Comparison of ENCODE assay signal across 1 cellular context in the genomic region with DNA sequence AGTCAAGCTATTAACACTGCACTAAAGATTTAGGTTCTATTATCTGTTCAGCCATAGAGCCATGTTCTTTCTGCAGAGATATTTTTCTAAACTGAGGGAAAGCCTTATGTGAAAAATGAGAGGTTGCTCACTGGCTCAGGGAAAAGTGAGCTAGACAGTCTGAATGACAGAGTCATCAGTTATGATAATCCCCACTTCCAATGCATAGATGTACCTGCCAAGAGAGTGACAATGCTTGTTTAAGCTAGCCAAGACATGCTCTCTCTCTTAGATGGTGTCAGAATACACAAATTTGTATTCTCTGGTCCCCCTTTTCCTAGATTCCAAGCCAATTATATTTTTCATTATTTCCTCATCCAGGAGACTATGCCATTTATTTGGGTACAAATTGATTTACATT.
TF ChIP-seq lines count a peak whose summit lies in the region.

No MANE protein-coding gene starts in this region.

TF ChIP-seq in IMR-90, 13 proteins besides CTCF, POLR2A, EP300 and RAD21 (continued from another document):
- no peak for TF ChIP-seq BHLHE40 (IDR thresholded peaks at IDR 0.05; ENCODE audit: low read depth, low read length)
- no peak for TF ChIP-seq SMC3 (IDR thresholded peaks at IDR 0.05; ENCODE audit: low read depth, low read length)
- TF ChIP-seq MAZ (IDR thresholded peaks at IDR 0.05; ENCODE audit: borderline replicate concordance, low read depth, low read length): no peak
TF ChIP-seq in IMR-90: peak in this region for 0.
